9 cellular contexts compared by ENCODE assay signal in genomic region chr4:139553751-139554670, GRCh38. TPM values are rescaled to one million over a fixed set of nuclear protein-coding genes. Genes with fewer than 3 reads are reported as not detected.
A peak's percentile ranks its signal among the peaks of the same experiment; 100 is the strongest.
DNase-seq lines count a peak whose midpoint lies in the region; ATAC-seq and TF ChIP-seq lines count a peak whose summit lies in the region.
"Had no signal": no experiment of that assay in that cellular context is flagged by ENCODE, and none has a peak within 500 bp of the region (broad histone marks: within the 10 kb centered on the region; RNA-seq: fewer than 3 reads in every experiment).

No MANE protein-coding gene starts in this region.

- 56 to 64% methylated on average over 4 of the region's 4 CpGs for WGBS in sigmoid colon, 2 donors

- H3K27me3 ChIP-seq in DOHH2 (ENCODE audit: control insufficient read depth, low read length) (no peaks in the 10 kb centered on the region), SJCRH30 (no peaks in the 10 kb centered on the region), sigmoid colon (no peaks in the 10 kb centered on the region)

- no peaks in the 10 kb centered on the region for H3K9me2 ChIP-seq in DOHH2 (replicated peaks; ENCODE audit: control insufficient read depth, low read length)

- ATAC-seq in GM18870 (IDR thresholded peaks at IDR 0.05; ENCODE audit: unreplicated experiment): no peak
- ATAC-seq in HG03108 (IDR thresholded peaks at IDR 0.05; ENCODE audit: unreplicated experiment): no peak
- no peak for ATAC-seq in GM21423 (IDR thresholded peaks at IDR 0.05; ENCODE audit: unreplicated experiment)

- H3K4me2 ChIP-seq in DOHH2 (ENCODE audit: low read length): peak overlapping the region; percentile 94

- intact Hi-C loops in sigmoid colon (cut with DNase I): loop anchor here (2.0 to 10.0 kb wide), 4 partner anchors 99 to 821 kb away; partner anchors contain the start of genes MAML3, NAA15, NDUFC1 and RAB33B

- peaks cover 72% of the 10 kb centered on the region for H3K79me2 ChIP-seq in DOHH2 (ENCODE audit: control insufficient read depth, low read length)

- H3K4me1 ChIP-seq in DOHH2 (ENCODE audit: control insufficient read depth, low read length): peaks cover 63% of the 10 kb centered on the region
- H3K4me1 ChIP-seq in SJCRH30: peaks cover 22% of the 10 kb centered on the region
- H3K4me1 ChIP-seq in sigmoid colon: peaks cover 0 to 74% (median 62%) of the 10 kb centered on the region in 4 donors

- H3K27ac ChIP-seq in DOHH2 (ENCODE audit: low read depth, low read length) (no peak overlapping the region), SJCRH30 (peak overlapping the region; percentile 80), sigmoid colon (peak overlapping the region; percentile 94 to 99 (median 97))

- peaks cover 36% of the 10 kb centered on the region for H4K20me1 ChIP-seq in DOHH2 (ENCODE audit: control insufficient read depth, insufficient read depth, low read depth, low read length)

- H3K36me3 ChIP-seq in DOHH2 (ENCODE audit: control insufficient read depth, low read length) (peaks cover 38% of the 10 kb centered on the region), SJCRH30 (no peaks in the 10 kb centered on the region), sigmoid colon (no peaks in the 10 kb centered on the region)

- H3F3A ChIP-seq in DOHH2 (ENCODE audit: control insufficient read depth, insufficient read depth): peaks cover 20% of the 10 kb centered on the region

- TF ChIP-seq POLR2A in sigmoid colon (IDR thresholded peaks at IDR 0.05): no peak

- DNase-seq in SJCRH30: no peak
- DNase-seq in fibroblast of mammary gland (ENCODE audit: low read depth): no peak
- no peak for DNase-seq in sigmoid colon
- no peak for DNase-seq in activated CD8-positive, alpha-beta memory T cell treated with anti-CD3 and anti-CD28 coated beads, Interleukin-2, amount 50 U/mL, for 48 hours
- DNase-seq: activated CD4-positive, alpha-beta T cell treated with anti-CD3 and anti-CD28 coated beads, Interleukin-2, amount 50 U/mL, for 4 hours had no signal

- TF ChIP-seq EP300 in sigmoid colon (IDR thresholded peaks at IDR 0.05): no peak

- H3K9me3 ChIP-seq in DOHH2 (ENCODE audit: control insufficient read depth, insufficient read depth, low read length): no peaks in the 10 kb centered on the region
- H3K9me3 ChIP-seq in SJCRH30 (replicated peaks): no peaks in the 10 kb centered on the region
- H3K9me3 ChIP-seq in sigmoid colon: no peaks in the 10 kb centered on the region

- TF ChIP-seq CTCF in DOHH2 (IDR thresholded peaks at IDR 0.05; ENCODE audit: low read depth, low read length, poor library complexity, severe bottlenecking) (no peak), fibroblast of mammary gland (conservative IDR thresholded peaks at IDR 0.05; ENCODE audit: control insufficient read depth, insufficient read depth, low read depth, low read length) (no peak), sigmoid colon (IDR thresholded peaks at IDR 0.05) (no peak)

- H3K4me3 ChIP-seq in DOHH2 (ENCODE audit: low read length) (peak overlapping the region; percentile 86), SJCRH30 (peak overlapping the region; percentile 73), fibroblast of mammary gland (ENCODE audit: control insufficient read depth, low read depth, low read length) (peak overlapping the region; percentile 68), sigmoid colon (peak overlapping the region; percentile 71 to 91 (median 88))

RNA-seq across cellular contexts. Expression of gene SETD7, which starts 2.0 kb away (rescaled TPM):
- 26.3 and 26.8 TPM in 2 replicates for total RNA-seq in SJCRH30 (2014; rRNA removed; shearing (Covaris generic))
- total RNA-seq in sigmoid colon: 100 to 1,000 TPM in 1 of 4 donors, 10 to 100 TPM in 3; 79.2 to 102 (median 82.7) TPM
- polyA plus RNA-seq in sigmoid colon: 10 to 100 TPM in 2 of 3 donors, 1 to 10 TPM in 1; 7.9 to 18.6 (median 14.8) TPM
